22 cellular contexts compared by ENCODE assay signal in genomic region chr9:3474821-3475220, GRCh38. TPM values are rescaled to one million over a fixed set of nuclear protein-coding genes. Genes with fewer than 3 reads are reported as not detected.
DNase-seq lines count a peak whose midpoint lies in the region; ATAC-seq, FAIRE-seq and TF ChIP-seq lines count a peak whose summit lies in the region.
"Had no signal": no experiment of that assay in that cellular context is flagged by ENCODE, and none has a peak within 500 bp of the region (broad histone marks: within the 10 kb centered on the region; RNA-seq: fewer than 3 reads in every experiment).

No MANE protein-coding gene starts in this region.

- peak overlapping the region; percentile 82 for H3K27ac Mint-ChIP-seq in activated T-cell treated with anti-CD3 and anti-CD28 coated beads, Interleukin-2, amount 50 U/mL, for 72 hours
- H3K27ac Mint-ChIP-seq in stimulated activated memory B cell treated with anti-CD40 and anti-IgM and Interleukin-4, amounts not matched to agents 10 μg/mL and 1 μg/mL and 100 μg/mL, for 72 hours = peak overlapping the region; percentile 92
- H3K27ac Mint-ChIP-seq: endodermal cell had no signal

- no peaks in the 10 kb centered on the region for H3K27me3 ChIP-seq in OCI-LY3 (ENCODE audit: low read depth, low read length)
- H3K27me3 ChIP-seq in endothelial cell of umbilical vein (ENCODE audit: control insufficient read depth in 2 of 2, insufficient read depth in 2 of 2, low read length in 2 of 2) = no peaks in the 10 kb centered on the region
- H3K27me3 ChIP-seq: body of pancreas, colonic mucosa had no signal

- H3K36me3 Mint-ChIP-seq in activated T-cell treated with anti-CD3 and anti-CD28 coated beads, Interleukin-2, amount 50 U/mL, for 72 hours (ENCODE audit: insufficient read depth in 2 of 2) = peaks cover 7 to 9% of the 10 kb centered on the region in 2 donors
- peaks cover 9% of the 10 kb centered on the region for H3K36me3 Mint-ChIP-seq in activated T-cell treated with anti-CD3 and anti-CD28 coated beads, Interleukin-2, amount 50 U/mL, for 4 hours (ENCODE audit: insufficient read depth)
- no peaks in the 10 kb centered on the region for H3K36me3 Mint-ChIP-seq in stimulated activated memory B cell treated with anti-CD40 and anti-IgM and Interleukin-4, amounts not matched to agents 10 μg/mL and 1 μg/mL and 100 μg/mL, for 72 hours

- 0 out of 2 replicates have a peak overlapping the region, but pooled peaks have one; percentile 38 for H3K27ac ChIP-seq in OCI-LY3 (ENCODE audit: low read length)
- H3K27ac ChIP-seq in endothelial cell of umbilical vein (ENCODE audit: insufficient read depth, low read depth, low read length) = no peak overlapping the region
- H3K27ac ChIP-seq in kidney (ENCODE audit: low read depth in 2 of 2, low read length in 2 of 2) = no peak overlapping the region
- H3K27ac ChIP-seq: body of pancreas, colonic mucosa had no signal

- no peak for TF ChIP-seq POLR2A in endothelial cell of umbilical vein (IDR thresholded peaks at IDR 0.05; ENCODE audit: low read depth, low read length)

- H3K9me1 ChIP-seq in endothelial cell of umbilical vein (replicated peaks; ENCODE audit: control insufficient read depth, extremely low read depth, insufficient read depth, low read length) = no peaks in the 10 kb centered on the region

- H2AFZ ChIP-seq in OCI-LY3 (ENCODE audit: low read depth, low read length) = no peak overlapping the region
- no peak overlapping the region for H2AFZ ChIP-seq in endothelial cell of umbilical vein (ENCODE audit: low read depth, low read length)

- FAIRE-seq in endothelial cell of umbilical vein (lab: Jason Lieb, UNC) (no peak), kidney (lab: Jason Lieb, UNC) (no peak)
- FAIRE-seq: H1, small intestine had no signal

- peaks cover 66% of the 10 kb centered on the region for H3K4me1 Mint-ChIP-seq in activated T-cell treated with anti-CD3 and anti-CD28 coated beads, Interleukin-2, amount 50 U/mL, for 72 hours (ENCODE audit: low read depth)
- peaks cover 62% of the 10 kb centered on the region for H3K4me1 Mint-ChIP-seq in activated T-cell treated with anti-CD3 and anti-CD28 coated beads, Interleukin-2, amount 50 U/mL, for 4 hours (ENCODE audit: low read depth)
- H3K4me1 Mint-ChIP-seq in stimulated activated memory B cell treated with anti-CD40 and anti-IgM and Interleukin-4, amounts not matched to agents 10 μg/mL and 1 μg/mL and 100 μg/mL, for 72 hours = peaks cover 60% of the 10 kb centered on the region

- POLR2A ChIA-PET in endothelial cell of umbilical vein (lab: Charles Lee) = no interaction called here

- TSS peak; percentile 75 for BruUV-seq in endothelial cell of umbilical vein (replicated peaks; lab: Mats Ljungman, UMichigan)

- H3K9me3 ChIP-seq in OCI-LY3 (ENCODE audit: insufficient read depth, low read length) (no peaks in the 10 kb centered on the region), endothelial cell of umbilical vein (replicated peaks; ENCODE audit: control insufficient read depth, insufficient read depth, low read length) (no peaks in the 10 kb centered on the region), kidney (ENCODE audit: control insufficient read depth in 1 of 2, low read length in 2 of 2) (no peaks in the 10 kb centered on the region)
- H3K9me3 ChIP-seq: body of pancreas, colonic mucosa had no signal

- CTCF ChIA-PET in endothelial cell of umbilical vein (lab: Charles Lee) = interaction anchor here (1.3 to 2.0 kb wide), 2 partner anchors 33 to 52 kb away, joined by 3 to 6 read pairs; no protein-coding TSS in a partner anchor

- no peak for DNase-seq in activated T-cell treated with anti-CD3 and anti-CD28 coated beads, Interleukin-2, amount 50 U/mL, for 72 hours
- DNase-seq in activated T-cell treated with anti-CD3 and anti-CD28 coated beads, Interleukin-2, amount 50 U/mL, for 4 hours = no peak
- DNase-seq in endothelial cell of umbilical vein (ENCODE audit: low read depth, low spot score) = no peak
- no peak for DNase-seq in HuH-7 (ENCODE audit: low spot score)
- no peak for DNase-seq in kidney
- DNase-seq: activated CD4-positive, alpha-beta T cell treated with anti-CD3 and anti-CD28 coated beads, Interleukin-2, amount 50 U/mL, for 48 hours; body of pancreas; colonic mucosa; endodermal cell; KG1; mesendoderm; NCI-H1930; NCI-H345; NCI-H82; PC-3; SHP77 treated with DMSO at 0.1 percent for 48 hours; small intestine had no signal

- dilution Hi-C loops in endothelial cell of umbilical vein (cut with MboI; ENCODE audit: extremely low pct_ligation_motif_present, low sequenced_read_pairs) = no loop called here

- H3K36me3 ChIP-seq in OCI-LY3 (replicated peaks; ENCODE audit: low read depth, low read length) (peaks cover 23% of the 10 kb centered on the region), endothelial cell of umbilical vein (ENCODE audit: control insufficient read depth in 2 of 2, extremely low read depth in 1 of 2, insufficient read depth in 2 of 2, low read length in 2 of 2) (no peaks in the 10 kb centered on the region), kidney (ENCODE audit: control insufficient read depth in 1 of 2, insufficient read depth in 2 of 2, low read length in 2 of 2) (no peaks in the 10 kb centered on the region)
- H3K36me3 ChIP-seq: colonic mucosa had no signal

- H3K9me3 Mint-ChIP-seq in activated T-cell treated with anti-CD3 and anti-CD28 coated beads, Interleukin-2, amount 50 U/mL, for 72 hours = no peaks in the 10 kb centered on the region
- peaks cover 7% of the 10 kb centered on the region for H3K9me3 Mint-ChIP-seq in activated T-cell treated with anti-CD3 and anti-CD28 coated beads, Interleukin-2, amount 50 U/mL, for 4 hours
- H3K9me3 Mint-ChIP-seq in stimulated activated memory B cell treated with anti-CD40 and anti-IgM and Interleukin-4, amounts not matched to agents 10 μg/mL and 1 μg/mL and 100 μg/mL, for 72 hours = no peaks in the 10 kb centered on the region
- H3K9me3 Mint-ChIP-seq: endodermal cell had no signal

- TF ChIP-seq CTCF in OCI-LY3 (IDR thresholded peaks at IDR 0.05; ENCODE audit: low read depth, low read length) (no peak), endothelial cell of umbilical vein (IDR thresholded peaks at IDR 0.05; ENCODE audit: extremely low read depth in 1 of 2, insufficient read depth in 1 of 2, low read depth in 1 of 2, low read length in 2 of 2) (no peak), kidney (IDR thresholded peaks at IDR 0.05; ENCODE audit: borderline replicate concordance, extremely low read depth, insufficient read depth) (no peak)

- H3K9ac ChIP-seq in OCI-LY3 (ENCODE audit: low read length) (no peak overlapping the region), endothelial cell of umbilical vein (replicated peaks; ENCODE audit: extremely low read depth, insufficient read depth, low read length) (no peak overlapping the region), kidney (ENCODE audit: low read length in 2 of 2) (no peak overlapping the region)

- ATAC-seq in activated T-cell treated with anti-CD3 and anti-CD28 coated beads, Interleukin-2, amount 50 U/mL, for 72 hours (replicated peaks in 1 of 2) = no peak
- no peak for ATAC-seq in activated T-cell treated with anti-CD3 and anti-CD28 coated beads, Interleukin-2, amount 50 U/mL, for 4 hours
- no peak for ATAC-seq in stimulated activated memory B cell treated with anti-CD40 and anti-IgM and Interleukin-4, amounts not matched to agents 10 μg/mL and 1 μg/mL and 100 μg/mL, for 72 hours
- no peak for ATAC-seq in GM19035 (IDR thresholded peaks at IDR 0.05; ENCODE audit: unreplicated experiment)
- ATAC-seq: body of pancreas, PC-3 had no signal

- H4K20me1 ChIP-seq in OCI-LY3 (ENCODE audit: insufficient read depth, low read length) = no peaks in the 10 kb centered on the region
- no peaks in the 10 kb centered on the region for H4K20me1 ChIP-seq in endothelial cell of umbilical vein (replicated peaks; ENCODE audit: control insufficient read depth, extremely low read depth, insufficient read depth, low read length)

- intact Hi-C loops in endothelial cell of umbilical vein (cut with micrococcal nuclease) (loop anchor here (1.0 to 10.0 kb wide), 6 partner anchors 23 to 860 kb away; no protein-coding TSS in a partner anchor), kidney (cut with DNase I) (no loop called here)

- H3K4me2 ChIP-seq in OCI-LY3 (ENCODE audit: low read length) = peak overlapping the region; percentile 58
- H3K4me2 ChIP-seq in endothelial cell of umbilical vein (ENCODE audit: insufficient read depth, low read length) = no peak overlapping the region

- H3K79me2 ChIP-seq in OCI-LY3 (ENCODE audit: low read length) (no peaks in the 10 kb centered on the region), endothelial cell of umbilical vein (ENCODE audit: control insufficient read depth, insufficient read depth, low read length) (no peaks in the 10 kb centered on the region)

- H3K4me1 ChIP-seq in OCI-LY3 (ENCODE audit: low read length) = peaks cover 69% of the 10 kb centered on the region
- H3K4me1 ChIP-seq in endothelial cell of umbilical vein (ENCODE audit: control insufficient read depth, extremely low read depth, insufficient read depth, low read length) = peaks cover 73% of the 10 kb centered on the region
- H3K4me1 ChIP-seq in kidney (ENCODE audit: control insufficient read depth in 1 of 2, insufficient read depth in 1 of 2, low read depth in 1 of 2, low read length in 2 of 2) = no peaks in the 10 kb centered on the region
- H3K4me1 ChIP-seq: colonic mucosa had no signal

- peak overlapping the region; percentile 6 to 22 for H3K4me3 Mint-ChIP-seq in activated T-cell treated with anti-CD3 and anti-CD28 coated beads, Interleukin-2, amount 50 U/mL, for 72 hours
- H3K4me3 Mint-ChIP-seq in activated T-cell treated with anti-CD3 and anti-CD28 coated beads, Interleukin-2, amount 50 U/mL, for 4 hours = no peak overlapping the region
- peak overlapping the region; percentile 71 for H3K4me3 Mint-ChIP-seq in stimulated activated memory B cell treated with anti-CD40 and anti-IgM and Interleukin-4, amounts not matched to agents 10 μg/mL and 1 μg/mL and 100 μg/mL, for 72 hours
- H3K4me3 Mint-ChIP-seq: activated naive CD8-positive, alpha-beta T cell; endodermal cell had no signal

- H3K27me3 Mint-ChIP-seq in activated T-cell treated with anti-CD3 and anti-CD28 coated beads, Interleukin-2, amount 50 U/mL, for 72 hours (ENCODE audit: low read depth) = no peaks in the 10 kb centered on the region
- no peaks in the 10 kb centered on the region for H3K27me3 Mint-ChIP-seq in activated T-cell treated with anti-CD3 and anti-CD28 coated beads, Interleukin-2, amount 50 U/mL, for 4 hours (ENCODE audit: low read depth)
- no peaks in the 10 kb centered on the region for H3K27me3 Mint-ChIP-seq in stimulated activated memory B cell treated with anti-CD40 and anti-IgM and Interleukin-4, amounts not matched to agents 10 μg/mL and 1 μg/mL and 100 μg/mL, for 72 hours
- H3K27me3 Mint-ChIP-seq: activated naive CD8-positive, alpha-beta T cell had no signal

- no peak overlapping the region for H3K4me3 ChIP-seq in OCI-LY3 (ENCODE audit: low read length)
- no peak overlapping the region for H3K4me3 ChIP-seq in endothelial cell of umbilical vein (replicated peaks in 1 of 3; ENCODE audit: insufficient read depth in 1 of 3, low read depth in 1 of 3, low read length in 3 of 3)
- no peak overlapping the region for H3K4me3 ChIP-seq in kidney (ENCODE audit: low read length in 2 of 2)
- H3K4me3 ChIP-seq: body of pancreas, colonic mucosa had no signal

RNA-seq across cellular contexts. Expression of gene RFX3, which starts 51.0 kb away (rescaled TPM):
- 10 to 100 TPM; 20.1 to 20.2 TPM for total RNA-seq in activated T-cell treated with anti-CD3 and anti-CD28 coated beads, Interleukin-2, amount 50 U/mL, for 72 hours
- total RNA-seq in activated T-cell treated with anti-CD3 and anti-CD28 coated beads, Interleukin-2, amount 50 U/mL, for 4 hours = 10 to 100 TPM in 1 of 3 donors, 1 to 10 TPM in 2; 9.2 to 10.1 (median 9.4) TPM
- total RNA-seq in endothelial cell of umbilical vein = 10.5 and 13.7 TPM in 2 replicates
- polyA plus RNA-seq in endothelial cell of umbilical vein = 3.8 and 4.8 TPM in 2 replicates
- 2.7 and 2.9 TPM in 2 replicates for polyA plus RNA-seq in endothelial cell of umbilical vein (2011; cell fraction: cytosol; rRNA removed)
- polyA plus RNA-seq in endothelial cell of umbilical vein (2011; cell fraction: nucleus; rRNA removed) = 13.9 and 16.4 TPM in 2 replicates
- 1.7 and 3.1 TPM in 2 replicates for polyA plus RNA-seq in endothelial cell of umbilical vein (2012)
- 104 and 125 TPM in 2 replicates for polyA minus RNA-seq in endothelial cell of umbilical vein
- polyA minus RNA-seq in endothelial cell of umbilical vein (2011; cell fraction: cytosol; rRNA and poly(A)+ RNA removed) = 5.8 TPM
- polyA minus RNA-seq in endothelial cell of umbilical vein (2011; cell fraction: nucleus; rRNA and poly(A)+ RNA removed) = 111 and 120 TPM in 2 replicates
- 17.8 TPM for total RNA-seq in kidney
- 1.6 TPM for polyA plus RNA-seq in kidney (ENCODE audit: insufficient read depth, low read depth, low replicate concordance)
